Comparison of ENCODE assay signal across 1 cellular context in the genomic region with DNA sequence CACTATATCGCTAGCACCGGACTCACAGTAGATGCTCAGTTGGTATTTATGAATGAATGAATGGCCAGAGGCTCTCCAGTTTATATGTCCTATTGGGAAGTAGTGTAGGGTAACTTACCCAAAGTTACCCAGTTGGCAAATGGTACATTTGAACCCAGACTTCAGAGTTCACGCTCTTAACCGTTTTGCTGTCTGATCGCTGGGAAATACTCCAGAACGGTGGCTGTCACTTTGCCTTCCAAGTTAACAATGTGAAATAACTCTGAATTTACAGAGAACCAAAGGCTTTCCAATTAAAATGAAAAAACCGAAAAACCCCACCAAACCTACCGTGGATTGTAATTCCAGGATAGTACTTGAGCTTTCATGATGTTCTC.
TF ChIP-seq lines count a peak whose summit lies in the region.

No MANE protein-coding gene starts in this region.

TF ChIP-seq in A549, 52 proteins besides CTCF, POLR2A, EP300 and RAD21 (continued from another document):
- no peak for TF ChIP-seq ZSCAN20 (CRISPR knock-in tag; IDR thresholded peaks at IDR 0.05)
TF ChIP-seq in A549: peak in this region for 0.
